24 cellular contexts compared by ENCODE assay signal in the genomic region with DNA sequence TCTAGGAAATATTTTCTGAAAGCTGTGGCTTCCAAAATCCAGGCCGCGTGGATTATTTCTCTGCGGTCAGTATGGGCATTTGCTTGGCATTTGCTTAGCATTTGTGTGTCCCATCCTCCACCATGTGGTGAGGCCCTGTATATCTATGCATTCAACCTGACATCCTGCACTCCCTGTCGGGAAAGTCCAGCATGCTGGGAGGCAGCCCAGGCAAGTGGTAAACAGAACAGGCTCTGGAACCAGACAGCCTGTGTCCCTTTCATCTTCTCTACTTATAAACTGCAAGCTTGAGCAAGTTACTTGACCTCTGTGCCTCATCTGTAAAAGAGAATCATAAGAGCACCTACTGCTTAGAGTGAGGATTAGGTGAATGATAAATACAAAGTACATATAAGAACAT.
"Had no signal": no experiment of that assay in that cellular context is flagged by ENCODE, and none has a peak within 500 bp of the region (broad histone marks: within the 10 kb centered on the region; RNA-seq: fewer than 3 reads in every experiment).

No MANE protein-coding gene starts in this region.

- H3K4me3 ChIP-seq: esophagus squamous epithelium, gastroesophageal sphincter, heart right ventricle, left lung, prostate gland, thoracic aorta had no signal

- H3K27me3 Mint-ChIP-seq: activated naive CD8-positive, alpha-beta T cell treated with anti-CD3 and anti-CD28 coated beads, Interleukin-2, amount 10 ng/mL, durations not matched to agents 7 days and 5 days; T-cell; type B pancreatic cell had no signal

- H3K9me3 Mint-ChIP-seq: activated naive CD8-positive, alpha-beta T cell treated with anti-CD3 and anti-CD28 coated beads, Interleukin-2, amount 10 ng/mL, durations not matched to agents 7 days and 5 days; endodermal cell; nephron; type B pancreatic cell had no signal

- H3K27ac ChIP-seq: esophagus squamous epithelium, gastroesophageal sphincter, heart right ventricle, left lung, prostate gland, thoracic aorta had no signal

- H3K4me1 Mint-ChIP-seq: activated naive CD8-positive, alpha-beta T cell treated with anti-CD3 and anti-CD28 coated beads, Interleukin-2, amount 10 ng/mL, durations not matched to agents 7 days and 5 days; T-cell had no signal

- H3K4me3 Mint-ChIP-seq: activated naive CD8-positive, alpha-beta T cell treated with anti-CD3 and anti-CD28 coated beads, Interleukin-2, amount 10 ng/mL, durations not matched to agents 7 days and 5 days; activated T-cell treated with anti-CD3 and anti-CD28 coated beads, Interleukin-2, amount 50 U/mL, for 4 hours; endodermal cell; nephron; T-cell; type B pancreatic cell had no signal

- H3K36me3 Mint-ChIP-seq: activated naive CD8-positive, alpha-beta T cell treated with anti-CD3 and anti-CD28 coated beads, Interleukin-2, amount 10 ng/mL, durations not matched to agents 7 days and 5 days; T-cell; type B pancreatic cell had no signal

- H3K9me3 ChIP-seq: esophagus squamous epithelium, gastroesophageal sphincter, heart right ventricle, left lung, prostate gland, thoracic aorta had no signal

- H3K27ac Mint-ChIP-seq: activated naive CD8-positive, alpha-beta T cell treated with anti-CD3 and anti-CD28 coated beads, Interleukin-2, amount 10 ng/mL, durations not matched to agents 7 days and 5 days; activated T-helper 2 cell treated with anti-CD3 and anti-CD28 coated beads, Interferon-gamma antibody, Interleukin-2, Interleukin-4, amounts not matched to agents 10 μg/mL and 5 μg/mL and 100 μg/mL, durations not matched to agents 14 hours and 24 hours and 36 hours; endodermal cell; nephron; T-cell; type B pancreatic cell had no signal

- H3K27me3 ChIP-seq: esophagus squamous epithelium, gastroesophageal sphincter, heart right ventricle, left lung had no signal

- H3K36me3 ChIP-seq: esophagus squamous epithelium, gastroesophageal sphincter, heart right ventricle, left lung, prostate gland, thoracic aorta had no signal

- ATAC-seq: activated T-cell treated with anti-CD3 and anti-CD28 coated beads, Interleukin-2, amount 50 U/mL, for 4 hours; gastroesophageal sphincter; heart right ventricle; left lung; SK-N-SH treated with all-trans-retinoic acid at 6 μM for 48 hours; T-cell had no signal

- H3K4me1 ChIP-seq: heart right ventricle, left lung, prostate gland had no signal

- DNase-seq: activated CD4-positive, alpha-beta T cell treated with anti-CD3 and anti-CD28 coated beads for 4 hours; activated CD4-positive, alpha-beta T cell treated with anti-CD3 and anti-CD28 coated beads, Interleukin-2, amount 50 U/mL, for 48 hours; activated CD8-positive, alpha-beta memory T cell treated with anti-CD3 and anti-CD28 coated beads, Interleukin-2, amount 50 U/mL, for 48 hours; activated naive CD4-positive, alpha-beta T cell treated with Interleukin-2 at 50 U/mL for 16 hours; activated naive CD8-positive, alpha-beta T cell treated with anti-CD3 and anti-CD28 coated beads, Interleukin-2, amount 10 ng/mL, durations not matched to agents 7 days and 5 days; activated T-cell treated with anti-CD3 and anti-CD28 coated beads, Interleukin-2, amount 50 U/mL, for 4 hours; amniotic stem cell; cerebellar nuclear complex; cortex of kidney; endodermal cell; esophagus squamous epithelium; heart right ventricle; kidney glomerular epithelial cell; left lung; stimulated activated CD4-positive, alpha-beta T cell treated with anti-CD3 and anti-CD28 coated beads, Interleukin-4, amount 100 ng/mL, for 24 hours; stimulated activated naive CD4-positive, alpha-beta T cell treated with Interleukin-2 at 50 U/mL for 16 hours; T-cell had no signal
